In genomic region chr18:9604348-9604747, GRCh38 we compare ENCODE assay signal across 27 cellular contexts.
"Had no signal": no experiment of that assay in that cellular context is flagged by ENCODE, and none has a peak within 500 bp of the region (broad histone marks: within the 10 kb centered on the region; RNA-seq: fewer than 3 reads in every experiment).

No MANE protein-coding gene starts in this region.

- H3K4me3 ChIP-seq: gastroesophageal sphincter, neural progenitor cell, right atrium auricular region, smooth muscle cell, suprapubic skin, tibial artery had no signal

- H3K9me3 Mint-ChIP-seq: activated naive CD4-positive, alpha-beta T cell treated with anti-CD3 and anti-CD28 coated beads, Interleukin-2, amount 50 U/mL, for 24 hours; memory B cell had no signal

- H3K4me3 Mint-ChIP-seq: activated CD4-positive, alpha-beta memory T cell treated with anti-CD3 and anti-CD28 coated beads for 36 hours; activated CD4-positive, alpha-beta T cell treated with anti-CD3 and anti-CD28 coated beads, Interleukin-2, amount 10 ng/mL, durations not matched to agents 24 days and 14 days; activated naive CD4-positive, alpha-beta T cell treated with anti-CD3 and anti-CD28 coated beads, Interleukin-2, amount 50 U/mL, for 24 hours; activated naive CD8-positive, alpha-beta T cell treated with anti-CD3 and anti-CD28 coated beads, Interleukin-2, amount 50 U/mL, for 24 hours; activated T-cell treated with anti-CD3 and anti-CD28 coated beads, Interleukin-2, amount 50 U/mL, for 24 hours; dendritic cell treated with granulocyte-macrophage colony-stimulating factor and Interleukin-4, amounts not matched to agents 40 ng/mL and 50 ng/mL, for 4 days; memory B cell; naive thymus-derived CD8-positive, alpha-beta T cell; neural progenitor cell; T-helper 17 cell had no signal

- DNase-seq: activated CD4-positive, alpha-beta memory T cell treated with anti-CD3 and anti-CD28 coated beads for 36 hours; activated CD4-positive, alpha-beta T cell treated with anti-CD3 and anti-CD28 coated beads, Interleukin-2, amount 10 ng/mL, durations not matched to agents 24 days and 14 days; activated CD4-positive, CD25-positive, alpha-beta regulatory T cell treated with anti-CD3 and anti-CD28 coated beads, Interleukin-2, amount 50 U/mL, for 72 hours; activated CD8-positive, alpha-beta memory T cell treated with anti-CD3 and anti-CD28 coated beads, Interleukin-2, amount 50 U/mL, for 48 hours; activated naive CD8-positive, alpha-beta T cell treated with anti-CD3 and anti-CD28 coated beads, Interleukin-2, amount 50 U/mL, for 24 hours; activated T-cell treated with anti-CD3 and anti-CD28 coated beads, Interleukin-2, amount 50 U/mL, for 24 hours; amygdala; central memory CD4-positive, alpha-beta T cell; effector CD4-positive, alpha-beta T cell; hippocampal formation; naive thymus-derived CD8-positive, alpha-beta T cell; occipital lobe; stimulated activated CD4-positive, alpha-beta T cell treated with anti-CD3 and anti-CD28 coated beads, Interleukin-2, amount 100 ng/mL, for 24 hours; stimulated activated naive CD4-positive, alpha-beta T cell; T-helper 17 cell; tibial artery had no signal

- H3K4me1 Mint-ChIP-seq: neural progenitor cell had no signal

- H3K27ac Mint-ChIP-seq: activated CD4-positive, alpha-beta memory T cell treated with anti-CD3 and anti-CD28 coated beads for 36 hours; activated CD4-positive, alpha-beta T cell treated with anti-CD3 and anti-CD28 coated beads, Interleukin-2, amount 10 ng/mL, durations not matched to agents 24 days and 14 days; activated naive CD4-positive, alpha-beta T cell treated with anti-CD3 and anti-CD28 coated beads, Interleukin-2, amount 50 U/mL, for 24 hours; activated naive CD8-positive, alpha-beta T cell treated with anti-CD3 and anti-CD28 coated beads, Interleukin-2, amount 50 U/mL, for 24 hours; activated T-cell treated with anti-CD3 and anti-CD28 coated beads, Interleukin-2, amount 50 U/mL, for 24 hours; activated T-helper 2 cell treated with anti-CD3 and anti-CD28 coated beads, Interferon-gamma antibody, Interleukin-2, Interleukin-4, amounts not matched to agents 10 μg/mL and 5 μg/mL and 100 μg/mL, durations not matched to agents 14 hours and 24 hours and 36 hours; dendritic cell treated with granulocyte-macrophage colony-stimulating factor and Interleukin-4, amounts not matched to agents 40 ng/mL and 50 ng/mL, for 4 days; neural progenitor cell; T-helper 17 cell had no signal

- H3K4me1 ChIP-seq: neural progenitor cell had no signal

- ATAC-seq: activated naive CD8-positive, alpha-beta T cell treated with anti-CD3 and anti-CD28 coated beads, Interleukin-2, amount 50 U/mL, for 24 hours; gastroesophageal sphincter; naive thymus-derived CD8-positive, alpha-beta T cell; T-helper 17 cell had no signal

- H3K27ac ChIP-seq: epithelial cell of prostate, gastroesophageal sphincter, neural progenitor cell, parathyroid adenoma, right atrium auricular region, suprapubic skin, tibial artery had no signal

- H3K27me3 ChIP-seq: gastroesophageal sphincter, neural progenitor cell, right atrium auricular region, suprapubic skin, tibial artery had no signal

- H3K36me3 ChIP-seq: gastroesophageal sphincter, right atrium auricular region, suprapubic skin had no signal

- H3K27me3 Mint-ChIP-seq: activated CD4-positive, alpha-beta memory T cell treated with anti-CD3 and anti-CD28 coated beads for 36 hours; activated CD4-positive, alpha-beta T cell treated with anti-CD3 and anti-CD28 coated beads, Interleukin-2, amount 10 ng/mL, durations not matched to agents 24 days and 14 days; activated naive CD4-positive, alpha-beta T cell treated with anti-CD3 and anti-CD28 coated beads, Interleukin-2, amount 50 U/mL, for 24 hours; activated naive CD8-positive, alpha-beta T cell treated with anti-CD3 and anti-CD28 coated beads, Interleukin-2, amount 50 U/mL, for 24 hours; activated T-cell treated with anti-CD3 and anti-CD28 coated beads, Interleukin-2, amount 50 U/mL, for 24 hours; dendritic cell treated with granulocyte-macrophage colony-stimulating factor and Interleukin-4, amounts not matched to agents 40 ng/mL and 50 ng/mL, for 4 days; memory B cell; naive thymus-derived CD8-positive, alpha-beta T cell; T-helper 17 cell had no signal
